1 cellular context compared by ENCODE assay signal in genomic region chr6:26251354-26252081, GRCh38.
TF ChIP-seq lines count a peak whose summit lies in the region.

No MANE protein-coding gene starts in this region.

TF ChIP-seq in HepG2, 621 proteins besides CTCF, POLR2A, EP300 and RAD21 (continued from another document):
- peak; percentile 42; the same call in 1 of the 2 replicates for TF ChIP-seq SALL1 (CRISPR knock-in tag; IDR thresholded peaks at IDR 0.05)
- no peak for TF ChIP-seq CBFB (CRISPR knock-in tag; IDR thresholded peaks at IDR 0.05)
- TF ChIP-seq ZSCAN25 (CRISPR knock-in tag; IDR thresholded peaks at IDR 0.05): no peak
- peak; percentile 23; the same call in 1 of the 2 replicates for TF ChIP-seq ARID4A (CRISPR knock-in tag; IDR thresholded peaks at IDR 0.05; ENCODE audit: borderline replicate concordance)
- TF ChIP-seq ZFP90 (CRISPR knock-in tag; IDR thresholded peaks at IDR 0.05; ENCODE audit: borderline replicate concordance): peak; percentile 92; the same call in 1 of the 2 replicates
- TF ChIP-seq RBAK (CRISPR knock-in tag; IDR thresholded peaks at IDR 0.05): no peak
- peak; percentile 42; the same call in 1 of the 2 replicates for TF ChIP-seq ZBTB38 (CRISPR knock-in tag; IDR thresholded peaks at IDR 0.05)
- peak; percentile 82 for TF ChIP-seq ZMYM4 (CRISPR knock-in tag; IDR thresholded peaks at IDR 0.05)
- TF ChIP-seq ZNF891 (CRISPR knock-in tag; IDR thresholded peaks at IDR 0.05): peak; percentile 60; the same call in 1 of the 2 replicates
- TF ChIP-seq NFYB (CRISPR knock-in tag; IDR thresholded peaks at IDR 0.05): peak; percentile 46
- TF ChIP-seq ZNF24 (IDR thresholded peaks at IDR 0.05): no peak
- 0 out of 2 replicates have a peak, but pooled peaks have one; percentile 66 for TF ChIP-seq ZNF761 (CRISPR knock-in tag; conservative IDR thresholded peaks at IDR 0.05)
- TF ChIP-seq ZNF737 (CRISPR knock-in tag; IDR thresholded peaks at IDR 0.05; ENCODE audit: borderline replicate concordance): no peak
- TF ChIP-seq ZNF782 (CRISPR knock-in tag; IDR thresholded peaks at IDR 0.05; ENCODE audit: borderline replicate concordance): no peak
- no peak for TF ChIP-seq BHLHE40 (IDR thresholded peaks at IDR 0.05; ENCODE audit: low read length)
- no peak for TF ChIP-seq GPN1 (CRISPR knock-in tag; IDR thresholded peaks at IDR 0.05; ENCODE audit: borderline replicate concordance)
- 0 out of 2 replicates have a peak, but pooled peaks have one; percentile 25 for TF ChIP-seq ZSCAN20 (CRISPR knock-in tag; IDR thresholded peaks at IDR 0.05; ENCODE audit: borderline replicate concordance)
- TF ChIP-seq TAF1 (CRISPR knock-in tag; IDR thresholded peaks at IDR 0.05): peak; percentile 33; the same call in 1 of the 2 replicates
